In the genomic region with DNA sequence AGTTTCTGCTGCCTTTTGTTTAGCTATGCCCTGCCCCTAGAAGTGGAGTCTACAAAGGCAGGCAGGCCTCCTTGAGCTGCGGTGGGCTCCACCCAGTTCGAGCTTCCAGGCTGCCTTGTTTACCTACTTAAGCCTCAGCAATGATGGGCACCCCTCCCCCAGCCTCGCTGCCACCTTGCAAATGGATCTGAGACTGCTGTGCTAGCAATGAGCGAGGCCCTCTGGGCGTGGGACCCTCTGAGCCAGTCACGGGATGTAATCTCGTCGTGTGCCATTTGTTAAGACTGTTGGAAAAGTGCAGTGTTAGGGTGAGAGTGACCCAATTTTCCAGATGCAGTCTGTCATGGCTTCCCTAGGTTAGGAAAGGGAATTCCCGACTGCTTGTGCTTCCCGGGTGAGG, we compare ENCODE assay signal across 30 cellular contexts.
"Had no signal": no experiment of that assay in that cellular context is flagged by ENCODE, and none has a peak within 500 bp of the region (broad histone marks: within the 10 kb centered on the region; RNA-seq: fewer than 3 reads in every experiment).

No MANE protein-coding gene starts in this region.

- H3K36me3 ChIP-seq: breast epithelium, esophagus squamous epithelium, left lung, lower lobe of right lung, neural progenitor cell, upper lobe of left lung, vagina had no signal

- H3K9me3 ChIP-seq: breast epithelium, esophagus squamous epithelium, lower lobe of right lung, vagina had no signal

- H3K4me1 ChIP-seq: breast epithelium, esophagus squamous epithelium, left lung, lower lobe of right lung, neural progenitor cell, upper lobe of left lung, vagina had no signal

- H3K27ac Mint-ChIP-seq: activated B cell treated with CpG ODN at 0.5 μM for 24 hours; activated CD8-positive, alpha-beta T cell treated with anti-CD3 and anti-CD28 coated beads for 36 hours; activated T-helper 17 cell treated with anti-CD3 and anti-CD28 coated beads, Interleukin-2, amount 50 U/mL, for 72 hours; dendritic cell treated with granulocyte-macrophage colony-stimulating factor and Interleukin-4, amounts not matched to agents 40 ng/mL and 50 ng/mL, for 4 days; endodermal cell; natural killer cell; neural progenitor cell; progenitor cell of endocrine pancreas; stimulated activated memory B cell treated with anti-CD40 and anti-IgM and Interleukin-4, amounts not matched to agents 10 μg/mL and 1 μg/mL and 100 μg/mL, for 72 hours; stimulated activated naive CD8-positive, alpha-beta T cell treated with anti-CD3 and anti-CD28 coated beads, Interleukin-15, amount 100 ng/mL, for 72 hours had no signal

- H3K4me3 Mint-ChIP-seq: activated B cell treated with CpG ODN at 0.5 μM for 24 hours; activated CD8-positive, alpha-beta T cell treated with anti-CD3 and anti-CD28 coated beads for 36 hours; activated T-cell treated with anti-CD3 and anti-CD28 coated beads, Interleukin-2, amount 50 U/mL, for 4 hours; activated T-helper 17 cell treated with anti-CD3 and anti-CD28 coated beads, Interleukin-2, amount 50 U/mL, for 72 hours; dendritic cell treated with granulocyte-macrophage colony-stimulating factor and Interleukin-4, amounts not matched to agents 40 ng/mL and 50 ng/mL, for 4 days; endodermal cell; natural killer cell; neural progenitor cell; stimulated activated memory B cell treated with anti-CD40 and anti-IgM and Interleukin-4, amounts not matched to agents 10 μg/mL and 1 μg/mL and 100 μg/mL, for 72 hours; stimulated activated naive CD8-positive, alpha-beta T cell treated with anti-CD3 and anti-CD28 coated beads, Interleukin-15, amount 100 ng/mL, for 72 hours had no signal

- H3K4me1 Mint-ChIP-seq: activated B cell treated with CpG ODN at 0.5 μM for 24 hours; activated T-helper 17 cell treated with anti-CD3 and anti-CD28 coated beads, Interleukin-2, amount 50 U/mL, for 72 hours; endodermal cell; natural killer cell; neural progenitor cell; stimulated activated memory B cell treated with anti-CD40 and anti-IgM and Interleukin-4, amounts not matched to agents 10 μg/mL and 1 μg/mL and 100 μg/mL, for 72 hours; stimulated activated naive CD8-positive, alpha-beta T cell treated with anti-CD3 and anti-CD28 coated beads, Interleukin-15, amount 100 ng/mL, for 72 hours had no signal

- H3K27me3 Mint-ChIP-seq: activated B cell treated with CpG ODN at 0.5 μM for 24 hours; activated CD8-positive, alpha-beta T cell treated with anti-CD3 and anti-CD28 coated beads for 36 hours; activated T-helper 17 cell treated with anti-CD3 and anti-CD28 coated beads, Interleukin-2, amount 50 U/mL, for 72 hours; dendritic cell treated with granulocyte-macrophage colony-stimulating factor and Interleukin-4, amounts not matched to agents 40 ng/mL and 50 ng/mL, for 4 days; progenitor cell of endocrine pancreas; stimulated activated memory B cell treated with anti-CD40 and anti-IgM and Interleukin-4, amounts not matched to agents 10 μg/mL and 1 μg/mL and 100 μg/mL, for 72 hours; stimulated activated naive CD8-positive, alpha-beta T cell treated with anti-CD3 and anti-CD28 coated beads, Interleukin-15, amount 100 ng/mL, for 72 hours had no signal

- H3K4me2 ChIP-seq: neural progenitor cell had no signal

- ATAC-seq: activated CD8-positive, alpha-beta T cell treated with anti-CD3 and anti-CD28 coated beads for 36 hours; activated T-cell treated with anti-CD3 and anti-CD28 coated beads, Interleukin-2, amount 50 U/mL, for 4 hours; activated T-helper 17 cell treated with anti-CD3 and anti-CD28 coated beads, Interleukin-2, amount 50 U/mL, for 72 hours; left lung; lower lobe of right lung; natural killer cell; sciatic nerve; stimulated activated memory B cell treated with anti-CD40 and anti-IgM and Interleukin-4, amounts not matched to agents 10 μg/mL and 1 μg/mL and 100 μg/mL, for 72 hours; stimulated activated naive CD8-positive, alpha-beta T cell treated with anti-CD3 and anti-CD28 coated beads, Interleukin-15, amount 100 ng/mL, for 72 hours had no signal

- H3K27me3 ChIP-seq: breast epithelium, esophagus squamous epithelium, left lung, neural progenitor cell, upper lobe of left lung, vagina had no signal

- H3K4me3 ChIP-seq: breast epithelium, esophagus squamous epithelium, left lung, lower lobe of right lung, neural progenitor cell, upper lobe of left lung, vagina had no signal

- H2AFZ ChIP-seq: neural progenitor cell had no signal

- H3K9ac ChIP-seq: neural progenitor cell had no signal

- DNase-seq: activated B cell treated with CpG ODN at 0.5 μM for 24 hours; activated CD4-positive, alpha-beta T cell treated with anti-CD3 and anti-CD28 coated beads, Interleukin-2, amount 50 U/mL, for 1 hour; activated CD8-positive, alpha-beta T cell treated with anti-CD3 and anti-CD28 coated beads for 36 hours; activated gamma-delta T cell treated with Interleukin-2 at 50 U/mL for 16 hours; activated naive CD4-positive, alpha-beta T cell treated with anti-CD3 and anti-CD28 coated beads, Interleukin-2, amount 50 U/mL, for 16 hours; activated T-cell treated with anti-CD3 and anti-CD28 coated beads, Interleukin-2, amount 50 U/mL, for 4 hours; amygdala; central memory CD4-positive, alpha-beta T cell; endodermal cell; esophagus squamous epithelium; lower lobe of right lung; mesendoderm; natural killer cell; small intestine; stimulated activated CD4-positive, alpha-beta T cell treated with anti-CD3 and anti-CD28 coated beads, Interleukin-4, amount 100 ng/mL, for 4 hours; stimulated activated CD8-positive, alpha-beta memory T cell treated with anti-CD3 and anti-CD28 coated beads, Interleukin-4, amount 100 ng/mL, for 48 hours; stimulated activated naive CD8-positive, alpha-beta T cell treated with anti-CD3 and anti-CD28 coated beads, Interleukin-15, amount 100 ng/mL, for 72 hours; substantia nigra; T-helper 2 cell had no signal

- H3K27ac ChIP-seq: breast epithelium, epithelial cell of prostate, esophagus squamous epithelium, left lung, lower lobe of right lung, neural progenitor cell, upper lobe of left lung, vagina had no signal

- H3K36me3 Mint-ChIP-seq: natural killer cell; neural progenitor cell; stimulated activated memory B cell treated with anti-CD40 and anti-IgM and Interleukin-4, amounts not matched to agents 10 μg/mL and 1 μg/mL and 100 μg/mL, for 72 hours had no signal
